Comparison of ENCODE assay signal across 18 cellular contexts in the genomic region with DNA sequence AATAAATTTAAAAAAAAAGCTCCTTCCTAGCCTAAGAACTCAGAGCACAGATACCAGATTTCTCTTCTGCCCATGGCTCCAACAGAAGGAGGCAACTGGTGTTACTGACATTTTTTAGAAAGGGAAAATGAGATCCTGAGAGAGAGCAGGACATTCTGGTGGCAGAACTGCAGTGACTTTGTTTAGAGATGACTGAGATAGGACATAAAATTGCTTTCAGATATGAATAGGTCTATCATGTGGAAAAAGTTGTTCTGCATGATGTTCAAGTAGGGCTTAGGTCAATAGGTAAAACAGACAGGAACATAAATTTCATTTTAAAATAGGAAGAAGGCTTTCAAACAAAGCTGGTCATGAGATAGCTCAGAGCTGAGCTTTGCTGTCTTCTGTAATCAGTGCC. TPM values are rescaled to one million over a fixed set of nuclear protein-coding genes. Genes with fewer than 3 reads are reported as not detected.
DNase-seq lines count a peak whose midpoint lies in the region; ATAC-seq and TF ChIP-seq lines count a peak whose summit lies in the region.
"Had no signal": no experiment of that assay in that cellular context is flagged by ENCODE, and none has a peak within 500 bp of the region (broad histone marks: within the 10 kb centered on the region; RNA-seq: fewer than 3 reads in every experiment).

No MANE protein-coding gene starts in this region.

- no peak overlapping the region for H3K4me3 ChIP-seq in brain microvascular endothelial cell (ENCODE audit: low read depth, low read length)
- no peak overlapping the region for H3K4me3 ChIP-seq in left ventricle myocardium inferior
- H3K4me3 ChIP-seq: adrenal gland had no signal

- intact Hi-C loops in left ventricle myocardium inferior (cut with micrococcal nuclease): no loop called here

- H3K27me3 ChIP-seq in brain microvascular endothelial cell (replicated peaks): no peaks in the 10 kb centered on the region
- no peaks in the 10 kb centered on the region for H3K27me3 ChIP-seq in left ventricle myocardium inferior (ENCODE audit: low read depth)
- H3K27me3 ChIP-seq: adrenal gland, foreskin keratinocyte had no signal

- in situ Hi-C loops in brain microvascular endothelial cell (cut with HindIII; ENCODE audit: low pct_ligation_motif_present, low sequenced_read_pairs): no loop called here

- TF ChIP-seq CTCF in brain microvascular endothelial cell (IDR thresholded peaks at IDR 0.05; ENCODE audit: low read depth, low read length, missing control alignments) (no peak), left ventricle myocardium inferior (IDR thresholded peaks at IDR 0.05; ENCODE audit: borderline replicate concordance) (no peak)

- H3K36me3 ChIP-seq in brain microvascular endothelial cell (replicated peaks) (peaks cover 75% of the 10 kb centered on the region), left ventricle myocardium inferior (peaks cover 24% of the 10 kb centered on the region)
- H3K36me3 ChIP-seq: adrenal gland had no signal

- H3K9me3 ChIP-seq in left ventricle myocardium inferior (replicated peaks): no peaks in the 10 kb centered on the region
- H3K9me3 ChIP-seq: adrenal gland had no signal

- ATAC-seq in GM18499 (IDR thresholded peaks at IDR 0.05; ENCODE audit: insufficient read depth, unreplicated experiment): peak; percentile 68
- ATAC-seq in GM19463 (IDR thresholded peaks at IDR 0.05; ENCODE audit: unreplicated experiment): peak; percentile 73
- peak; percentile 68 for ATAC-seq in HG03342 (IDR thresholded peaks at IDR 0.05; ENCODE audit: unreplicated experiment)
- ATAC-seq: foreskin keratinocyte; naive thymus-derived CD8-positive, alpha-beta T cell had no signal

- DNase-seq in brain microvascular endothelial cell (no peak), NCI-H2029 treated with DMSO at 0.1 percent for 48 hours (lab: John Stamatoyannopoulos, UW) (no peak), left ventricle myocardium inferior (no peak), T-helper 9 cell (no peak)
- DNase-seq in stimulated activated CD4-positive, alpha-beta T cell treated with anti-CD3 and anti-CD28 coated beads, Interleukin-1b, Interleukin-23, amount 100 ng/mL, for 48 hours: no peak
- DNase-seq: adrenal gland; cerebellar nuclear complex; foreskin keratinocyte; HCEC 1CT; naive thymus-derived CD8-positive, alpha-beta T cell; NCI-H1436; NCI-H345; SHP77 had no signal

- H3K27ac ChIP-seq in brain microvascular endothelial cell (peak overlapping the region; percentile 8), left ventricle myocardium inferior (replicated peaks) (no peak overlapping the region)
- H3K27ac ChIP-seq: adrenal gland, foreskin keratinocyte had no signal

- H3K4me1 ChIP-seq in left ventricle myocardium inferior: peaks cover 59% of the 10 kb centered on the region
- H3K4me1 ChIP-seq: foreskin keratinocyte had no signal

RNA-seq across cellular contexts. Expression of a gene that starts 49.6 kb away (rescaled TPM):
- not detected for total RNA-seq in left ventricle myocardium inferior
- total RNA-seq: liver, temporal lobe had no signal
